Comparison of ENCODE assay signal across 32 cellular contexts in genomic region chr10:92183199-92183598, GRCh38.
"Had no signal": no experiment of that assay in that cellular context is flagged by ENCODE, and none has a peak within 500 bp of the region (broad histone marks: within the 10 kb centered on the region; RNA-seq: fewer than 3 reads in every experiment).

No MANE protein-coding gene starts in this region.

- H3K9me3 ChIP-seq: ascending aorta had no signal

- DNase-seq: activated CD4-positive, alpha-beta memory T cell treated with anti-CD3 and anti-CD28 coated beads, Interleukin-2, amount 10 ng/mL, durations not matched to agents 7 days and 5 days; activated CD4-positive, alpha-beta T cell treated with anti-CD3 and anti-CD28 coated beads for 1 hour; activated CD4-positive, alpha-beta T cell treated with anti-CD3 and anti-CD28 coated beads for 36 hours; activated CD4-positive, alpha-beta T cell treated with anti-CD3 and anti-CD28 coated beads for 48 hours; activated CD4-positive, alpha-beta T cell treated with anti-CD3 and anti-CD28 coated beads, Interleukin-2, amount 10 ng/mL, durations not matched to agents 7 days and 5 days; activated CD4-positive, alpha-beta T cell treated with anti-CD3 and anti-CD28 coated beads, Interleukin-2, amount 50 U/mL, for 48 hours; activated CD4-positive, CD25-positive, alpha-beta regulatory T cell; activated CD8-positive, alpha-beta memory T cell treated with anti-CD3 and anti-CD28 coated beads for 24 hours; activated CD8-positive, alpha-beta memory T cell treated with anti-CD3 and anti-CD28 coated beads, Interleukin-2, amount 10 ng/mL, durations not matched to agents 7 days and 5 days; activated CD8-positive, alpha-beta memory T cell treated with anti-CD3 and anti-CD28 coated beads, Interleukin-2, amount 50 U/mL, for 48 hours; activated CD8-positive, alpha-beta T cell treated with anti-CD3 and anti-CD28 coated beads, Interleukin-2, amount 10 ng/mL, durations not matched to agents 7 days and 5 days; activated effector memory CD4-positive, alpha-beta T cell treated with Interleukin-2 at 50 U/mL for 16 hours; activated gamma-delta T cell; activated naive CD4-positive, alpha-beta T cell treated with anti-CD3 and anti-CD28 coated beads, Interleukin-2, amount 10 ng/mL, durations not matched to agents 7 days and 5 days; activated naive CD4-positive, alpha-beta T cell treated with Interleukin-2 at 50 U/mL for 16 hours; activated naive CD8-positive, alpha-beta T cell treated with anti-CD3 and anti-CD28 coated beads, Interleukin-2, amount 10 ng/mL, durations not matched to agents 7 days and 5 days; activated naive CD8-positive, alpha-beta T cell treated with anti-CD3 and anti-CD28 coated beads, Interleukin-2, amount 50 U/mL, for 24 hours; activated T-cell treated with anti-CD3 and anti-CD28 coated beads, Interleukin-2, amount 50 U/mL, for 24 hours; activated T-cell treated with anti-CD3 and anti-CD28 coated beads, Interleukin-2, amount 50 U/mL, for 48 hours; amygdala; anterior cingulate cortex; caudate nucleus; cerebellar nuclear complex; T-helper 1 cell; T-helper 2 cell; T-helper 9 cell; WERI-Rb-1 had no signal

- H3K27me3 ChIP-seq: ascending aorta, cardiac muscle cell had no signal

- H3K27ac ChIP-seq: ascending aorta, cardiac muscle cell, WERI-Rb-1 had no signal

- H3K36me3 ChIP-seq: ascending aorta, cardiac muscle cell had no signal

- ATAC-seq: activated CD4-positive, alpha-beta T cell treated with anti-CD3 and anti-CD28 coated beads for 36 hours; activated CD4-positive, CD25-positive, alpha-beta regulatory T cell treated with anti-CD3 and anti-CD28 coated beads, Interleukin-2, amount 50 U/mL, for 24 hours; activated CD8-positive, alpha-beta memory T cell treated with anti-CD3 and anti-CD28 coated beads, Interleukin-2, amount 10 ng/mL, durations not matched to agents 7 days and 5 days; activated CD8-positive, alpha-beta T cell treated with anti-CD3 and anti-CD28 coated beads, Interleukin-2, amount 10 ng/mL, durations not matched to agents 7 days and 5 days; activated naive CD8-positive, alpha-beta T cell treated with anti-CD3 and anti-CD28 coated beads, Interleukin-2, amount 50 U/mL, for 24 hours; WTC11 had no signal

- FAIRE-seq: bronchial epithelial cell had no signal

- H3K4me3 ChIP-seq: ascending aorta, cardiac muscle cell had no signal
